In the genomic region with DNA sequence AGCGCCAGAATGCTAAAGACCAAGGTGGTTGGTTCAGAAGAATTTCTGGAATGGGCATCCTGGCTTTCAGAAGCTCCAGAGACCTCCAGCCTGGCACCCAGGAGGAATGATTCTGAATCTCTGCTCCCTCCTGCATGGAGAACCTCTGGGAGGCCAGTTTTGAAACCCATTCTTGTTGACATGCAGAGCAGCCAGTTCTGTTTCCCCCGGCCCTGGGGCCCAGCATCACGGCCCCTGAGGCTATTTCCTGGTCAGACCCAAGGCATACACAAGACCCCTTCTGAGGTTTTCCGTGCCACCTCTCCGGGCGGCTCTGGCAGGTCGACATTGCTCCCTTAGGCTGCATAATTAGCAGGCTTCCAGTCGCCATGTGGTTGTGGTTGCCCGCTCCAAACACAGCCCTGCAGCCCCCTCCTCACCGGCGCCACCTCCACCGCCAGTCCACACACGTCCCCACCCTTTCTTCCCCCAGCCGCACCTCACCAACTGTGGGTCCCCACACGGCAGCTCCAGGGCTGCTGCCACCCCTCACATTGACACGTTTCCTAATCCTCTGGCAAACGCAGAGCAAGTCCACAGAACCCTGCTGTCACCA, we compare ENCODE assay signal across 13 cellular contexts.
A peak's percentile ranks its signal among the peaks of the same experiment; 100 is the strongest.
DNase-seq lines count a peak whose midpoint lies in the region; ATAC-seq and TF ChIP-seq lines count a peak whose summit lies in the region.
"Had no signal": no experiment of that assay in that cellular context is flagged by ENCODE, and none has a peak within 500 bp of the region (broad histone marks: within the 10 kb centered on the region; RNA-seq: fewer than 3 reads in every experiment).

No MANE protein-coding gene starts in this region.

- H3K79me1 ChIP-seq in neuronal stem cell (ENCODE audit: low read depth, low read length), result no peaks in the 10 kb centered on the region

- no peak overlapping the region for H2BK5ac ChIP-seq in neuronal stem cell (ENCODE audit: low read length)

- H3K4ac ChIP-seq in neuronal stem cell (ENCODE audit: low read length), result no peak overlapping the region

- TF ChIP-seq CTCF in HEK293 (tag by site-specific recombination; IDR thresholded peaks at IDR 0.05), result no peak
- no peak for TF ChIP-seq CTCF in colonic mucosa (IDR thresholded peaks at IDR 0.05)

- H3K4me3 ChIP-seq in HEK293 (ENCODE audit: low read depth, low read length), result no peak overlapping the region
- no peak overlapping the region for H3K4me3 ChIP-seq in colonic mucosa
- no peak overlapping the region for H3K4me3 ChIP-seq in neuronal stem cell (ENCODE audit: low read length in 2 of 2)
- H3K4me3 ChIP-seq: GM12878 had no signal

- no peak overlapping the region for H3K4me2 ChIP-seq in neuronal stem cell (ENCODE audit: insufficient read depth, low read length, poor library complexity, severe bottlenecking)

- no peak overlapping the region for H3K23ac ChIP-seq in neuronal stem cell (ENCODE audit: low read depth, low read length, poor library complexity)

- no peak overlapping the region for H2AFZ ChIP-seq in neuronal stem cell (ENCODE audit: low read length)

- no peaks in the 10 kb centered on the region for H3K36me3 ChIP-seq in HEK293 (ENCODE audit: control insufficient read depth in 2 of 2, insufficient read depth in 1 of 2, low read length in 2 of 2)
- no peaks in the 10 kb centered on the region for H3K36me3 ChIP-seq in colonic mucosa
- H3K36me3 ChIP-seq in neuronal stem cell (replicated peaks in 1 of 2; ENCODE audit: control insufficient read depth in 2 of 2, insufficient read depth in 2 of 2, low read length in 2 of 2), result no peaks in the 10 kb centered on the region

- no peak for ATAC-seq in GM19351 (IDR thresholded peaks at IDR 0.05; ENCODE audit: unreplicated experiment)
- ATAC-seq: GM12878 had no signal

- H2BK15ac ChIP-seq in neuronal stem cell (ENCODE audit: low read length), result peak overlapping the region; percentile 62

- CTCF ChIA-PET in HEK293 (lab: Yijun Ruan, JAX), result no interaction called here

- H3K27me3 ChIP-seq in colonic mucosa (no peaks in the 10 kb centered on the region), neuronal stem cell (ENCODE audit: control insufficient read depth in 3 of 3, insufficient read depth in 3 of 3, low read depth in 1 of 3, low read length in 3 of 3) (no peaks in the 10 kb centered on the region)

- H3K9me3 ChIP-seq in HEK293 (ENCODE audit: control insufficient read depth, insufficient read depth, low read depth, low read length) (0 out of 2 replicates have a peak, but pooled peaks cover 5% of the 10 kb centered on the region), colonic mucosa (no peaks in the 10 kb centered on the region), neuronal stem cell (replicated peaks in 1 of 2; ENCODE audit: control insufficient read depth in 2 of 2, insufficient read depth in 1 of 2, low read depth in 1 of 2, low read length in 2 of 2) (no peaks in the 10 kb centered on the region)

- peak overlapping the region; percentile 90 for H2AK5ac ChIP-seq in neuronal stem cell (ENCODE audit: low read depth, low read length)

- peak overlapping the region in 1 of 2 donors; percentile 32 for H3K9ac ChIP-seq in colonic mucosa (ENCODE audit: low read depth in 2 of 2, low read length in 2 of 2)
- H3K9ac ChIP-seq in neuronal stem cell (ENCODE audit: low read depth, low read length, poor library complexity), result no peak overlapping the region

- no peak overlapping the region for H3K14ac ChIP-seq in neuronal stem cell (ENCODE audit: low read length)

- no peak overlapping the region for H3K27ac ChIP-seq in HEK293 (ENCODE audit: extremely low read depth, low read depth, low read length)
- peak overlapping the region; percentile 72 for H3K27ac ChIP-seq in colonic mucosa
- H3K27ac ChIP-seq in neuronal stem cell (replicated peaks; ENCODE audit: low read length), result no peak overlapping the region

- intact Hi-C loops in colonic mucosa (cut with DNase I), result no loop called here

- DNase-seq in NCI-H526 treated with DMSO at 0.1 percent for 48 hours (lab: John Stamatoyannopoulos, UW) (peak; percentile 50), colonic mucosa (no peak), neuronal stem cell (ENCODE audit: low spot score) (no peak), NK-92 (lab: John Stamatoyannopoulos, UW; ENCODE audit: unreplicated experiment) (no peak), cortex of kidney (lab: John Stamatoyannopoulos, UW) (no peak), NOMO-1 (lab: John Stamatoyannopoulos, UW; ENCODE audit: unreplicated experiment in 2 of 2) (no peak)
- DNase-seq: AML-193, NCI-H1694 treated with DMSO at 0.1 percent for 48 hours, NCI-H510A, RPMI8226 had no signal

- H4K8ac ChIP-seq in neuronal stem cell (ENCODE audit: low read depth, low read length), result no peak overlapping the region

- POLR2A ChIA-PET in HEK293 (lab: Yijun Ruan, JAX), result no interaction called here

- H2BK12ac ChIP-seq in neuronal stem cell (ENCODE audit: low read length), result no peak overlapping the region

- no peak overlapping the region for H2BK120ac ChIP-seq in neuronal stem cell (ENCODE audit: low read depth, low read length)

- H4K91ac ChIP-seq in neuronal stem cell (ENCODE audit: low read depth, low read length, poor library complexity), result no peak overlapping the region

- H3K18ac ChIP-seq in neuronal stem cell (ENCODE audit: low read length), result peak overlapping the region; percentile 86

- H3K4me1 ChIP-seq in HEK293 (ENCODE audit: control insufficient read depth, insufficient read depth, low read length) (no peaks in the 10 kb centered on the region), colonic mucosa (no peaks in the 10 kb centered on the region), neuronal stem cell (ENCODE audit: control insufficient read depth in 2 of 2, insufficient read depth in 1 of 2, low read depth in 1 of 2, low read length in 2 of 2) (peaks cover 0 to 2% of the 10 kb centered on the region in 2 donors)

- WGBS in neuronal stem cell (ENCODE audit: extremely low coverage in 2 of 2, insufficient read length in 2 of 2, insufficient replicate concordance in 1 of 2), 2 donors, result no CpG with 5 or more reads among the region's 17 CpGs

TF ChIP-seq in HEK293, 187 proteins besides CTCF, POLR2A, EP300 and RAD21:
- TF ChIP-seq GLIS1 (tag by site-specific recombination; IDR thresholded peaks at IDR 0.05) (peak; percentile 74), ZNF701 (tag by site-specific recombination; IDR thresholded peaks at IDR 0.05) (no peak)
